ENCODE assay signal across 1 cellular context in genomic region chr22:25402160-25402500, GRCh38.
TF ChIP-seq lines count a peak whose summit lies in the region.

No MANE protein-coding gene starts in this region.

TF ChIP-seq in IMR-90, 13 proteins besides CTCF, POLR2A, EP300 and RAD21 (continued from another document):
- no peak for TF ChIP-seq USF2 (IDR thresholded peaks at IDR 0.05; ENCODE audit: low read depth, low read length)
- TF ChIP-seq MAFK (IDR thresholded peaks at IDR 0.05; ENCODE audit: low read depth, low read length), result no peak
- TF ChIP-seq MXI1 (IDR thresholded peaks at IDR 0.05; ENCODE audit: borderline replicate concordance, low read depth, low read length), result no peak
